ENCODE assay signal across 25 cellular contexts in genomic region chr17:7720125-7720524, GRCh38. TPM values are rescaled to one million over a fixed set of nuclear protein-coding genes. Genes with fewer than 3 reads are reported as not detected.
DNase-seq lines count a peak whose midpoint lies in the region; ATAC-seq and TF ChIP-seq lines count a peak whose summit lies in the region.
"Had no signal": no experiment of that assay in that cellular context is flagged by ENCODE, and none has a peak within 500 bp of the region (broad histone marks: within the 10 kb centered on the region; RNA-seq: fewer than 3 reads in every experiment).

No MANE protein-coding gene starts in this region.

- H3K27me3 ChIP-seq in hepatocyte: peaks cover 14% of the 10 kb centered on the region
- H3K27me3 ChIP-seq: cardiac muscle cell, thyroid gland had no signal

- no peak for TF ChIP-seq CTCF in HEK293 (tag by site-specific recombination; IDR thresholded peaks at IDR 0.05)
- no peak for TF ChIP-seq CTCF in hepatocyte (IDR thresholded peaks at IDR 0.05; ENCODE audit: poor library complexity)

- H2AFZ ChIP-seq in hepatocyte: no peak overlapping the region
- H2AFZ ChIP-seq: GM23248 had no signal

- H3K4me2 ChIP-seq in hepatocyte: no peak overlapping the region

- H3K9me2 ChIP-seq in hepatocyte (replicated peaks; ENCODE audit: insufficient read depth): no peaks in the 10 kb centered on the region

- peak; percentile 48 for DNase-seq in DMS 273 treated with DMSO at 0.1 percent for 48 hours (lab: John Stamatoyannopoulos, UW)
- DNase-seq in NCI-H748 treated with DMSO at 0.1 percent for 48 hours (lab: John Stamatoyannopoulos, UW): peak; percentile 36
- peak; percentile 0 for DNase-seq in hepatocyte (ENCODE audit: low spot score)
- DNase-seq in putamen (ENCODE audit: low spot score): no peak
- DNase-seq in dedifferentiated amniotic fluid mesenchymal stem cell (ENCODE audit: extremely low spot score): no peak
- DNase-seq: activated CD4-positive, alpha-beta T cell treated with anti-CD3 and anti-CD28 coated beads, Interleukin-2, amount 10 ng/mL, durations not matched to agents 7 days and 5 days; activated naive CD4-positive, alpha-beta T cell; activated T-cell treated with anti-CD3 and anti-CD28 coated beads, Interleukin-2, amount 50 U/mL, for 48 hours; amniotic stem cell; dermis blood vessel endothelial cell; GDM1; GM23248; NCI-H1930; NCI-H774; occipital lobe; SHP77; stimulated activated naive CD8-positive, alpha-beta T cell treated with anti-CD3 and anti-CD28 coated beads, Interleukin-15, amount 100 ng/mL, for 72 hours; T1000; thyroid gland had no signal

- no peaks in the 10 kb centered on the region for H3K36me3 ChIP-seq in HEK293 (ENCODE audit: control insufficient read depth in 2 of 2, insufficient read depth in 1 of 2, low read length in 2 of 2)
- H3K36me3 ChIP-seq in hepatocyte (replicated peaks; ENCODE audit: insufficient read depth, low read depth): no peaks in the 10 kb centered on the region
- H3K36me3 ChIP-seq: cardiac muscle cell, thyroid gland had no signal

- WGBS in hepatocyte (ENCODE audit: low lambda C conversion rate, missing lambda C conversion rate): 55% methylated on average over 4 of the region's 4 CpGs

- no peak overlapping the region for H3K4me3 ChIP-seq in HEK293 (ENCODE audit: low read depth, low read length)
- H3K4me3 ChIP-seq in hepatocyte: no peak overlapping the region
- H3K4me3 ChIP-seq: cardiac muscle cell, GM23248, K562, lung, thyroid gland had no signal

- no peaks in the 10 kb centered on the region for H3K79me2 ChIP-seq in hepatocyte

- peaks cover 9% of the 10 kb centered on the region for H3K4me1 ChIP-seq in HEK293 (ENCODE audit: control insufficient read depth, insufficient read depth, low read length)
- peaks cover 9% of the 10 kb centered on the region for H3K4me1 ChIP-seq in hepatocyte (ENCODE audit: insufficient read depth)

- H3K9me3 ChIP-seq in HEK293 (ENCODE audit: control insufficient read depth, insufficient read depth, low read depth, low read length): no peaks in the 10 kb centered on the region
- no peaks in the 10 kb centered on the region for H3K9me3 ChIP-seq in hepatocyte (ENCODE audit: low read depth)
- H3K9me3 ChIP-seq: thyroid gland had no signal

- no peak for ATAC-seq in HG02870 (IDR thresholded peaks at IDR 0.05; ENCODE audit: unreplicated experiment)
- ATAC-seq: K562; stimulated activated naive CD8-positive, alpha-beta T cell treated with anti-CD3 and anti-CD28 coated beads, Interleukin-15, amount 100 ng/mL, for 72 hours had no signal

- CTCF ChIA-PET in HEK293 (lab: Yijun Ruan, JAX): interaction anchor here (0.7 to 0.9 kb wide), 2 partner anchors 109 to 120 kb away, joined by 4 read pairs; no protein-coding TSS in a partner anchor

- H3K27ac ChIP-seq in HEK293 (ENCODE audit: extremely low read depth, low read depth, low read length): no peak overlapping the region
- no peak overlapping the region for H3K27ac ChIP-seq in hepatocyte
- H3K27ac ChIP-seq: cardiac muscle cell, GM23248, thyroid gland had no signal

- POLR2A ChIA-PET in HEK293 (lab: Yijun Ruan, JAX): interaction anchor here (0.8 kb wide), 1 partner anchor 33 kb away, joined by 5 read pairs; the partner anchor contains the start of gene TP53

- no peaks in the 10 kb centered on the region for H4K20me1 ChIP-seq in hepatocyte (ENCODE audit: insufficient read depth, poor library complexity, severe bottlenecking)

TF ChIP-seq in HEK293, 187 proteins besides CTCF, POLR2A, EP300 and RAD21:
- no peak for TF ChIP-seq ZNF214 (tag by site-specific recombination; IDR thresholded peaks at IDR 0.05; ENCODE audit: borderline replicate concordance)
- peak; percentile 60 for TF ChIP-seq PRDM10 (tag by site-specific recombination; IDR thresholded peaks at IDR 0.05)
- peak; percentile 43; the same call in 1 of the 2 replicates for TF ChIP-seq ZNF341 (tag by site-specific recombination; IDR thresholded peaks at IDR 0.05; ENCODE audit: low read depth)
- no peak for TF ChIP-seq ZNF529 (tag by site-specific recombination; IDR thresholded peaks at IDR 0.05; ENCODE audit: insufficient replicate concordance)
- TF ChIP-seq ZBTB17 (tag by site-specific recombination; IDR thresholded peaks at IDR 0.05): 0 out of 2 replicates have a peak, but pooled peaks have one; percentile 29
- peak; percentile 85 for TF ChIP-seq GLIS1 (tag by site-specific recombination; IDR thresholded peaks at IDR 0.05)
- TF ChIP-seq ZBTB8A (tag by site-specific recombination; IDR thresholded peaks at IDR 0.05): peak; percentile 73

RNA-seq across cellular contexts. Expression of gene DNAH2, which starts 2.6 kb away (rescaled TPM):
- 0.77 and 1.0 TPM in 2 replicates for total RNA-seq in hepatocyte
- 2.1 and 4.0 TPM in 2 replicates for polyA plus RNA-seq in hepatocyte
- total RNA-seq: activated CD4-positive, alpha-beta T cell treated with anti-CD3 and anti-CD28 coated beads, Interleukin-2, amount 10 ng/mL, durations not matched to agents 7 days and 5 days; dermis blood vessel endothelial cell; GM23248; HT-29; K562 had no signal
- polyA plus RNA-seq: GM23248 had no signal

RNA-seq across cellular contexts. Expression of gene EFNB3, which starts 15.1 kb away (rescaled TPM):
- 7.4 and 8.6 TPM in 2 replicates for total RNA-seq in hepatocyte
- polyA plus RNA-seq in hepatocyte: 10.6 and 16.6 TPM in 2 replicates
- total RNA-seq: activated CD4-positive, alpha-beta T cell treated with anti-CD3 and anti-CD28 coated beads, Interleukin-2, amount 10 ng/mL, durations not matched to agents 7 days and 5 days; HT-29; K562 had no signal
- polyA plus RNA-seq: K562 had no signal

RNA-seq across cellular contexts. Expression of gene WRAP53, which starts 31.8 kb away (rescaled TPM):
- total RNA-seq in hepatocyte: 3.8 and 7.8 TPM in 2 replicates
- 9.0 and 12.0 TPM in 2 replicates for polyA plus RNA-seq in hepatocyte

RNA-seq across cellular contexts. Expression of gene TP53, which starts 32.8 kb away (rescaled TPM):
- 24.2 and 29.6 TPM in 2 replicates for total RNA-seq in hepatocyte
- polyA plus RNA-seq in hepatocyte: 26.9 and 31.7 TPM in 2 replicates

Comparison
In these comparisons a context has a peak if more than half of its experiments do, and no peak if none do; other contexts are left out.
1. DNase-seq: peak in DMS 273 treated with DMSO at 0.1 percent for 48 hours (single experiment), NCI-H748 treated with DMSO at 0.1 percent for 48 hours (single experiment) and hepatocyte (single experiment); none in putamen (single experiment) and dedifferentiated amniotic fluid mesenchymal stem cell (single experiment).